In genomic region chr19:35748106-35749020, GRCh38 we compare ENCODE assay signal across 8 cellular contexts. TPM values are rescaled to one million over a fixed set of nuclear protein-coding genes. Genes with fewer than 3 reads are reported as not detected.
A peak's percentile ranks its signal among the peaks of the same experiment; 100 is the strongest.
DNase-seq lines count a peak whose midpoint lies in the region; ATAC-seq and TF ChIP-seq lines count a peak whose summit lies in the region.

TSS of gene LIN37 (plus strand) at chr19:35748576. CDS start at chr19:35748725, 149 bp downstream.

- BruUV-seq in mammary epithelial cell (replicated peaks; lab: Mats Ljungman, UMichigan): TSS peak; percentile 43

- no peaks in the 10 kb centered on the region for H4K20me1 ChIP-seq in mammary epithelial cell (ENCODE audit: insufficient read depth, low read length)

- H3K4me1 ChIP-seq in ACC112 (ENCODE audit: control insufficient read depth, insufficient read depth, low read length, unreplicated experiment): peaks cover 10% of the 10 kb centered on the region
- peaks cover 13% of the 10 kb centered on the region for H3K4me1 ChIP-seq in mammary epithelial cell (ENCODE audit: insufficient read depth, low read length)
- peaks cover 3% of the 10 kb centered on the region; the same call in 1 of the 2 replicates for H3K4me1 ChIP-seq in iPS-20b (ENCODE audit: insufficient read depth, low read length)

- peak within 1 kb of the TSS; percentile 88 for H2AFZ ChIP-seq in ACC112 (ENCODE audit: low read length, unreplicated experiment)
- H2AFZ ChIP-seq in mammary epithelial cell (ENCODE audit: low read depth, low read length): peak within 1 kb of the TSS; percentile 91

- H3K36me3 ChIP-seq in ACC112 (ENCODE audit: insufficient read depth, low read length): no peaks in the 10 kb centered on the region
- no peaks in the 10 kb centered on the region for H3K36me3 ChIP-seq in mammary epithelial cell (ENCODE audit: insufficient read depth, low read length)
- H3K36me3 ChIP-seq in iPS-20b (ENCODE audit: insufficient read depth, low read depth, low read length): no peaks in the 10 kb centered on the region

- CTCF ChIA-PET in mammary epithelial cell (lab: Charles Lee; ENCODE audit: low non-redundant PET): interaction anchor here (0.5 to 1.3 kb wide), 2 partner anchors 183 to 239 kb away, joined by 4 read pairs; no protein-coding TSS in a partner anchor

- H3K4me3 ChIP-seq in ACC112 (ENCODE audit: low read depth, low read length): peak within 1 kb of the TSS; percentile 91
- H3K4me3 ChIP-seq in mammary epithelial cell (replicated peaks in 1 of 3; ENCODE audit: insufficient read depth in 1 of 3, low read depth in 2 of 3, low read length in 3 of 3): peak within 1 kb of the TSS; percentile 68 to 97 (median 86)
- H3K4me3 ChIP-seq in iPS-20b (ENCODE audit: low read length): peak within 1 kb of the TSS; percentile 89
- H3K4me3 ChIP-seq in skin epidermis: peak within 1 kb of the TSS; percentile 64 to 94 (median 79)

- H3K9ac ChIP-seq in mammary epithelial cell (ENCODE audit: insufficient read depth, low read length) (peak within 1 kb of the TSS; percentile 81), iPS-20b (ENCODE audit: low read depth, low read length) (peak within 1 kb of the TSS; percentile 63)

- WGBS in mammary epithelial cell (ENCODE audit: low coverage, missing lambda C conversion rate): 2% methylated on average over 28 of the region's 45 CpGs

- peak within 1 kb of the TSS; percentile 76 for H3K4me2 ChIP-seq in mammary epithelial cell (ENCODE audit: insufficient read depth, low read depth, low read length)

- ATAC-seq in GM18870 (IDR thresholded peaks at IDR 0.05; ENCODE audit: unreplicated experiment) (peak; percentile 73), HG03135 (IDR thresholded peaks at IDR 0.05; ENCODE audit: unreplicated experiment) (peak; percentile 71)

- H3K27me3 ChIP-seq in ACC112 (ENCODE audit: insufficient read depth, low read length): no peaks in the 10 kb centered on the region
- H3K27me3 ChIP-seq in mammary epithelial cell (ENCODE audit: insufficient read depth, low read length): no peaks in the 10 kb centered on the region
- no peaks in the 10 kb centered on the region for H3K27me3 ChIP-seq in iPS-20b (ENCODE audit: insufficient read depth, low read length)

- in situ Hi-C loops in mammary epithelial cell (cut with MboI; ENCODE audit: low sequenced_read_pairs in 2 of 2): no loop called here

- dilution Hi-C loops in mammary epithelial cell (cut with HindIII; ENCODE audit: low sequenced_read_pairs): no loop called here

- H3K79me2 ChIP-seq in ACC112 (ENCODE audit: control insufficient read depth, insufficient read depth, low read length, unreplicated experiment) (peaks cover 18% of the 10 kb centered on the region), mammary epithelial cell (ENCODE audit: insufficient read depth, low read length) (peaks cover 34% of the 10 kb centered on the region)

- no peak for TF ChIP-seq CTCF in VCaP (conservative IDR thresholded peaks at IDR 0.05)
- peak in 1 of 2 donors; percentile 7 for TF ChIP-seq CTCF in mammary epithelial cell (conservative IDR thresholded peaks at IDR 0.05 in 1 of 2, IDR thresholded peaks at IDR 0.05 in 1 of 2; ENCODE audit: extremely low read depth in 1 of 2, insufficient read depth in 1 of 2, low read depth in 1 of 2, low read length in 2 of 2)

- DNase-seq in NCI-H2196 treated with DMSO at 0.1 percent for 48 hours (lab: John Stamatoyannopoulos, UW; ENCODE audit: unreplicated experiment): peak; percentile 97
- peak; percentile 99 for DNase-seq in mammary epithelial cell

- H3K27ac ChIP-seq in ACC112 (ENCODE audit: low read depth, low read length): no peak within 1 kb of the TSS
- peak within 1 kb of the TSS; percentile 72; the same call in 1 of the 2 replicates for H3K27ac ChIP-seq in VCaP
- H3K27ac ChIP-seq in mammary epithelial cell (ENCODE audit: insufficient read depth, low read depth, low read length): peak within 1 kb of the TSS; percentile 64
- no peak within 1 kb of the TSS for H3K27ac ChIP-seq in iPS-20b (ENCODE audit: low read length)
- H3K27ac ChIP-seq in skin epidermis: peak within 1 kb of the TSS; percentile 10 to 92 (median 84)

- no peaks in the 10 kb centered on the region for H3K9me3 ChIP-seq in mammary epithelial cell (replicated peaks; ENCODE audit: insufficient read depth, low read length)
- no peaks in the 10 kb centered on the region for H3K9me3 ChIP-seq in iPS-20b (ENCODE audit: insufficient read depth, low read depth, low read length)

- intact Hi-C loops in mammary epithelial cell (cut with micrococcal nuclease): loop anchor here (1.0 kb wide), 2 partner anchors 10 to 183 kb away; partner anchors contain the start of gene PROSER3

RNA-seq across cellular contexts. Expression of gene LIN37, which starts in this region (rescaled TPM):
- 10 to 100 TPM; 13.6 to 14.5 TPM for total RNA-seq in mammary epithelial cell
- 12.9 TPM for polyA plus RNA-seq in mammary epithelial cell
- polyA minus RNA-seq in mammary epithelial cell: 89.1 TPM

Comparison
In these comparisons a context has a peak if more than half of its experiments do, and no peak if none do; other contexts are left out.
1. H3K27ac ChIP-seq: peak in VCaP (single experiment), mammary epithelial cell (single experiment) and skin epidermis (21 of 21); none in ACC112 (single experiment) and iPS-20b (single experiment).
2. Peak in every context shown above with its lines, with median percentiles within 50 percentile points of each other: H3K4me3 ChIP-seq.